12 cellular contexts compared by ENCODE assay signal in genomic region chr4:10005632-10006031, GRCh38. TPM values are rescaled to one million over a fixed set of nuclear protein-coding genes. Genes with fewer than 3 reads are reported as not detected.
DNase-seq lines count a peak whose midpoint lies in the region; ATAC-seq, FAIRE-seq and TF ChIP-seq lines count a peak whose summit lies in the region.
"Had no signal": no experiment of that assay in that cellular context is flagged by ENCODE, and none has a peak within 500 bp of the region (broad histone marks: within the 10 kb centered on the region; RNA-seq: fewer than 3 reads in every experiment).

No MANE protein-coding gene starts in this region.

- H3K4me3 Mint-ChIP-seq in progenitor cell of endocrine pancreas (ENCODE audit: low read depth) (no peak overlapping the region), nephron progenitor cell (no peak overlapping the region)
- H3K4me3 Mint-ChIP-seq: activated naive CD4-positive, alpha-beta T cell treated with anti-CD3 and anti-CD28 coated beads for 36 hours had no signal

- H3K4me1 ChIP-seq in A549 (peaks cover 43% of the 10 kb centered on the region), esophagus muscularis mucosa (peaks cover 26 to 33% (median 30%) of the 10 kb centered on the region in 4 donors)

- no peaks in the 10 kb centered on the region for H3K27me3 Mint-ChIP-seq in progenitor cell of endocrine pancreas
- H3K27me3 Mint-ChIP-seq in nephron progenitor cell (ENCODE audit: low read depth, poor library complexity) = peaks cover 9% of the 10 kb centered on the region
- H3K27me3 Mint-ChIP-seq: naive B cell had no signal

- peaks cover 19% of the 10 kb centered on the region for H3K4me1 Mint-ChIP-seq in progenitor cell of endocrine pancreas (ENCODE audit: low read depth)
- peaks cover 13% of the 10 kb centered on the region for H3K4me1 Mint-ChIP-seq in nephron progenitor cell

- 43% methylated on average over 4 of the region's 4 CpGs for WGBS in A549 (ENCODE audit: missing lambda C conversion rate)
- WGBS in esophagus muscularis mucosa = 66% methylated on average over 4 of the region's 4 CpGs

- H3K4me3 ChIP-seq in A549 = no peak overlapping the region
- H3K4me3 ChIP-seq in NB4 (ENCODE audit: low read depth, low read length) = peak overlapping the region; percentile 0
- no peak overlapping the region for H3K4me3 ChIP-seq in esophagus muscularis mucosa

- TF ChIP-seq POLR2A in A549 (IDR thresholded peaks at IDR 0.05; ENCODE audit: low read length) (no peak), NB4 (IDR thresholded peaks at IDR 0.05; ENCODE audit: extremely low read depth, insufficient read length) (no peak), esophagus muscularis mucosa (IDR thresholded peaks at IDR 0.05; ENCODE audit: low read depth) (no peak)

- intact Hi-C loops in esophagus muscularis mucosa (cut with DNase I) = no loop called here

- H3K9me3 ChIP-seq in A549 (no peaks in the 10 kb centered on the region), esophagus muscularis mucosa (no peaks in the 10 kb centered on the region)

- CTCF ChIA-PET in A549 (lab: Yijun Ruan, JAX) = interaction anchor here (0.9 to 1.6 kb wide), 3 partner anchors 8 to 26 kb away, joined by 3 to 5 read pairs (median 3); no protein-coding TSS in a partner anchor

- no peaks in the 10 kb centered on the region for H3K36me3 ChIP-seq in esophagus muscularis mucosa

- ATAC-seq in A549 = no peak

- H3K27ac ChIP-seq in A549 (peak overlapping the region; percentile 82 to 84), esophagus muscularis mucosa (replicated peaks in 1 of 4) (peak overlapping the region; percentile 10 to 70 (median 56)), caudate nucleus (ENCODE audit: low read depth, low read length) (no peak overlapping the region)

- H3K27ac Mint-ChIP-seq in progenitor cell of endocrine pancreas = peak overlapping the region; percentile 49
- no peak overlapping the region for H3K27ac Mint-ChIP-seq in nephron progenitor cell
- H3K27ac Mint-ChIP-seq: activated naive CD4-positive, alpha-beta T cell treated with anti-CD3 and anti-CD28 coated beads for 36 hours had no signal

- no peaks in the 10 kb centered on the region for H3K9me3 Mint-ChIP-seq in progenitor cell of endocrine pancreas (ENCODE audit: low read depth)
- H3K9me3 Mint-ChIP-seq in nephron progenitor cell = no peaks in the 10 kb centered on the region
- H3K9me3 Mint-ChIP-seq: activated naive CD4-positive, alpha-beta T cell treated with anti-CD3 and anti-CD28 coated beads for 36 hours had no signal

- no peak for TF ChIP-seq RAD21 in A549 (conservative IDR thresholded peaks at IDR 0.05 in 1 of 2, IDR thresholded peaks at IDR 0.05 in 1 of 2)

- no peak for FAIRE-seq in A549 (lab: Jason Lieb, UNC)
- FAIRE-seq: TTC549 had no signal

- H3K27me3 ChIP-seq in esophagus muscularis mucosa = no peaks in the 10 kb centered on the region

- TF ChIP-seq EP300 in A549 (IDR thresholded peaks at IDR 0.05) (no peak), esophagus muscularis mucosa (IDR thresholded peaks at IDR 0.05) (no peak)

- POLR2A ChIA-PET in A549 (lab: Yijun Ruan, JAX) = no interaction called here

- H3K4me2 ChIP-seq in A549 = peak overlapping the region; percentile 83

- DNase-seq in A549 (ENCODE audit: low read depth in 1 of 2, low spot score in 1 of 2) = no peak
- no peak for DNase-seq in NB4 (ENCODE audit: low read depth)
- no peak for DNase-seq in esophagus muscularis mucosa (ENCODE audit: extremely low spot score)
- no peak for DNase-seq in progenitor cell of endocrine pancreas (ENCODE audit: low spot score, unreplicated experiment)
- DNase-seq in activated CD4-positive, CD25-positive, alpha-beta regulatory T cell treated with anti-CD3 and anti-CD28 coated beads, Interleukin-2, amount 50 U/mL, for 72 hours = no peak
- DNase-seq in nephron progenitor cell = no peak
- no peak for DNase-seq in cortex of kidney (lab: John Stamatoyannopoulos, UW)
- DNase-seq in caudate nucleus (lab: John Stamatoyannopoulos, UW) = no peak
- DNase-seq: activated naive CD4-positive, alpha-beta T cell treated with anti-CD3 and anti-CD28 coated beads for 36 hours; naive B cell; stimulated activated CD4-positive, alpha-beta T cell treated with anti-CD3 and anti-CD28 coated beads, Interleukin-15, amount 100 ng/mL, for 24 hours had no signal

- TF ChIP-seq CTCF in A549 (IDR thresholded peaks at IDR 0.05) (no peak), NB4 (IDR thresholded peaks at IDR 0.05; ENCODE audit: low read depth, low read length) (no peak), esophagus muscularis mucosa (IDR thresholded peaks at IDR 0.05) (no peak), progenitor cell of endocrine pancreas (IDR thresholded peaks at IDR 0.05; ENCODE audit: unreplicated experiment) (no peak), nephron progenitor cell (IDR thresholded peaks at IDR 0.05) (no peak)

- no peaks in the 10 kb centered on the region for H3K36me3 Mint-ChIP-seq in progenitor cell of endocrine pancreas (ENCODE audit: insufficient read depth)
- H3K36me3 Mint-ChIP-seq in nephron progenitor cell (ENCODE audit: low read depth) = no peaks in the 10 kb centered on the region
- H3K36me3 Mint-ChIP-seq: naive B cell had no signal

TF ChIP-seq in A549, 52 proteins besides CTCF, POLR2A, EP300 and RAD21:
- TF ChIP-seq MYC (IDR thresholded peaks at IDR 0.05; ENCODE audit: borderline replicate concordance, low read length) = no peak
- TF ChIP-seq HMGXB4 (CRISPR knock-in tag; IDR thresholded peaks at IDR 0.05; ENCODE audit: borderline replicate concordance) = no peak
- no peak for TF ChIP-seq HOXB5 (CRISPR knock-in tag; IDR thresholded peaks at IDR 0.05)
- TF ChIP-seq MAFK (IDR thresholded peaks at IDR 0.05; ENCODE audit: partially characterized antibody) = no peak
- TF ChIP-seq, protein P1, sequence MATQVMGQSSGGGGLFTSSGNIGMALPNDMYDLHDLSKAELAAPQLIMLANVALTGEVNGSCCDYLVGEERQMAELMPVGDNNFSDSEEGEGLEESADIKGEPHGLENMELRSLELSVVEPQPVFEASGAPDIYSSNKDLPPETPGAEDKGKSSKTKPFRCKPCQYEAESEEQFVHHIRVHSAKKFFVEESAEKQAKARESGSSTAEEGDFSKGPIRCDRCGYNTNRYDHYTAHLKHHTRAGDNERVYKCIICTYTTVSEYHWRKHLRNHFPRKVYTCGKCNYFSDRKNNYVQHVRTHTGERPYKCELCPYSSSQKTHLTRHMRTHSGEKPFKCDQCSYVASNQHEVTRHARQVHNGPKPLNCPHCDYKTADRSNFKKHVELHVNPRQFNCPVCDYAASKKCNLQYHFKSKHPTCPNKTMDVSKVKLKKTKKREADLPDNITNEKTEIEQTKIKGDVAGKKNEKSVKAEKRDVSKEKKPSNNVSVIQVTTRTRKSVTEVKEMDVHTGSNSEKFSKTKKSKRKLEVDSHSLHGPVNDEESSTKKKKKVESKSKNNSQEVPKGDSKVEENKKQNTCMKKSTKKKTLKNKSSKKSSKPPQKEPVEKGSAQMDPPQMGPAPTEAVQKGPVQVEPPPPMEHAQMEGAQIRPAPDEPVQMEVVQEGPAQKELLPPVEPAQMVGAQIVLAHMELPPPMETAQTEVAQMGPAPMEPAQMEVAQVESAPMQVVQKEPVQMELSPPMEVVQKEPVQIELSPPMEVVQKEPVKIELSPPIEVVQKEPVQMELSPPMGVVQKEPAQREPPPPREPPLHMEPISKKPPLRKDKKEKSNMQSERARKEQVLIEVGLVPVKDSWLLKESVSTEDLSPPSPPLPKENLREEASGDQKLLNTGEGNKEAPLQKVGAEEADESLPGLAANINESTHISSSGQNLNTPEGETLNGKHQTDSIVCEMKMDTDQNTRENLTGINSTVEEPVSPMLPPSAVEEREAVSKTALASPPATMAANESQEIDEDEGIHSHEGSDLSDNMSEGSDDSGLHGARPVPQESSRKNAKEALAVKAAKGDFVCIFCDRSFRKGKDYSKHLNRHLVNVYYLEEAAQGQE (IDR thresholded peaks at IDR 0.05) = no peak
- TF ChIP-seq RARB (CRISPR knock-in tag; IDR thresholded peaks at IDR 0.05) = no peak
- TF ChIP-seq RNF2 (IDR thresholded peaks at IDR 0.05; ENCODE audit: borderline replicate concordance, low read depth) = no peak
- TF ChIP-seq HDAC2 (IDR thresholded peaks at IDR 0.05) = no peak
- TF ChIP-seq, protein P2, sequence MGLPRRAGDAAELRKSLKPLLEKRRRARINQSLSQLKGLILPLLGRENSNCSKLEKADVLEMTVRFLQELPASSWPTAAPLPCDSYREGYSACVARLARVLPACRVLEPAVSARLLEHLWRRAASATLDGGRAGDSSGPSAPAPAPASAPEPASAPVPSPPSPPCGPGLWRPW (IDR thresholded peaks at IDR 0.05) = no peak
- TF ChIP-seq ZSCAN20 (CRISPR knock-in tag; IDR thresholded peaks at IDR 0.05) = no peak
- TF ChIP-seq NPAS2 (CRISPR knock-in tag; IDR thresholded peaks at IDR 0.05; ENCODE audit: borderline replicate concordance) = no peak
- TF ChIP-seq CHD4 (IDR thresholded peaks at IDR 0.05; ENCODE audit: borderline replicate concordance) = no peak
- no peak for TF ChIP-seq BHLHE40 (IDR thresholded peaks at IDR 0.05; ENCODE audit: low read depth, low read length)
TF ChIP-seq in A549: peak in this region for 0.

RNA-seq across cellular contexts. Expression of gene SLC2A9, which starts 15.7 kb away (rescaled TPM):
- polyA plus RNA-seq in A549 (2011; rRNA removed) (0.61 and 0.70 TPM in 2 replicates), A549 (2017; fragmentation: RNase III; extraction: RNeasy Plus Mini Kit Qiagen cat#74134 plus additional on column Dnase treatment) (0.62 to 1.0 TPM (median 0.76 TPM) in 3 replicates)
- 0.20 and 0.29 TPM in 2 replicates for polyA plus RNA-seq in A549 (2012; cell fraction: cytosol; rRNA removed)
- polyA plus RNA-seq in A549 (2012; cell fraction: nucleus; rRNA removed) = 0.46 and 0.64 TPM in 2 replicates
- polyA minus RNA-seq in A549 (2011; rRNA and poly(A)+ RNA removed) = 0.54 and 1.7 TPM in 2 replicates
- total RNA-seq in esophagus muscularis mucosa (10 to 100 TPM in 1 of 4 donors, 1 to 10 TPM in 3; 5.6 to 10.5 (median 6.5) TPM), progenitor cell of endocrine pancreas (3.1 and 3.2 TPM in 2 replicates)
